In genomic region chr14:71321556-71322315, GRCh38 we compare ENCODE assay signal across 8 cellular contexts. TPM values are rescaled to one million over a fixed set of nuclear protein-coding genes. Genes with fewer than 3 reads are reported as not detected.
DNase-seq lines count a peak whose midpoint lies in the region; ATAC-seq and TF ChIP-seq lines count a peak whose summit lies in the region.

No MANE protein-coding gene starts in this region.

- H3K27ac ChIP-seq in GM23248, result peak overlapping the region; percentile 83
- H3K27ac ChIP-seq in body of pancreas, result peak overlapping the region; percentile 97 to 99 (median 98)

- intact Hi-C loops in body of pancreas (cut with DNase I), result no loop called here

- H3K36me3 ChIP-seq in GM23248 (ENCODE audit: low read depth), result no peaks in the 10 kb centered on the region
- H3K36me3 ChIP-seq in body of pancreas (replicated peaks in 1 of 2; ENCODE audit: insufficient read depth in 1 of 2, low read depth in 2 of 2), result no peaks in the 10 kb centered on the region

- peak overlapping the region; percentile 91 for H3K9ac ChIP-seq in GM23248

- ATAC-seq in body of pancreas (no peak), HG02981 (IDR thresholded peaks at IDR 0.05; ENCODE audit: unreplicated experiment) (no peak), GM18907 (IDR thresholded peaks at IDR 0.05; ENCODE audit: unreplicated experiment) (no peak)
- ATAC-seq in stimulated activated memory B cell treated with anti-CD40 and anti-IgM and Interleukin-4, amounts not matched to agents 10 μg/mL and 1 μg/mL and 100 μg/mL, for 72 hours, result no peak

- H3K27ac Mint-ChIP-seq in stimulated activated memory B cell treated with anti-CD40 and anti-IgM and Interleukin-4, amounts not matched to agents 10 μg/mL and 1 μg/mL and 100 μg/mL, for 72 hours, result peak overlapping the region; percentile 97

- peaks cover 56% of the 10 kb centered on the region for H3K4me1 Mint-ChIP-seq in stimulated activated memory B cell treated with anti-CD40 and anti-IgM and Interleukin-4, amounts not matched to agents 10 μg/mL and 1 μg/mL and 100 μg/mL, for 72 hours

- DNase-seq in AG09309 (ENCODE audit: low read depth) (no peak), GM23248 (peak; percentile 84), NCI-H526 (lab: John Stamatoyannopoulos, UW) (peak; percentile 78 to 82), body of pancreas (peak in 3 of 4 donors; percentile 18 to 26 (median 21)), iris pigment epithelial cell (ENCODE audit: low read depth) (peak; percentile 74)

- no peaks in the 10 kb centered on the region for H3K27me3 Mint-ChIP-seq in stimulated activated memory B cell treated with anti-CD40 and anti-IgM and Interleukin-4, amounts not matched to agents 10 μg/mL and 1 μg/mL and 100 μg/mL, for 72 hours

- H4K20me1 ChIP-seq in GM23248 (ENCODE audit: insufficient read depth), result no peaks in the 10 kb centered on the region

- no peaks in the 10 kb centered on the region for H3K9me3 Mint-ChIP-seq in stimulated activated memory B cell treated with anti-CD40 and anti-IgM and Interleukin-4, amounts not matched to agents 10 μg/mL and 1 μg/mL and 100 μg/mL, for 72 hours

- H3K4me3 Mint-ChIP-seq in stimulated activated memory B cell treated with anti-CD40 and anti-IgM and Interleukin-4, amounts not matched to agents 10 μg/mL and 1 μg/mL and 100 μg/mL, for 72 hours, result peak overlapping the region; percentile 93

- WGBS in GM23248 (ENCODE audit: low coverage in 1 of 2, low lambda C conversion rate in 2 of 2, missing lambda C conversion rate in 2 of 2), 2 experiments, result 3% methylated on average over 26 of the region's 26 CpGs
- WGBS in body of pancreas, 2 donors, result 1% methylated on average over 24 to 26 of the region's 26 CpGs

- peaks cover 19% of the 10 kb centered on the region for H3F3A ChIP-seq in GM23248 (ENCODE audit: insufficient read depth)

- TF ChIP-seq CTCF in AG09309 (IDR thresholded peaks at IDR 0.05; ENCODE audit: control insufficient read depth, insufficient read depth, low read depth, low read length, missing control alignments), result no peak
- TF ChIP-seq CTCF in body of pancreas (IDR thresholded peaks at IDR 0.05), result peak in 1 of 7 experiments; percentile 2

- no peak for TF ChIP-seq POLR2A in body of pancreas (IDR thresholded peaks at IDR 0.05)

- peak overlapping the region; percentile 72 for H2AFZ ChIP-seq in GM23248

- in situ Hi-C loops in GM23248 (cut with MboI), result no loop called here

- H3K4me2 ChIP-seq in GM23248 (ENCODE audit: unreplicated experiment), result peak overlapping the region; percentile 95

- H3K36me3 Mint-ChIP-seq in stimulated activated memory B cell treated with anti-CD40 and anti-IgM and Interleukin-4, amounts not matched to agents 10 μg/mL and 1 μg/mL and 100 μg/mL, for 72 hours, result no peaks in the 10 kb centered on the region

- H3K4me1 ChIP-seq in GM23248 (ENCODE audit: insufficient read depth) (peaks cover 22% of the 10 kb centered on the region), body of pancreas (peaks cover 16% of the 10 kb centered on the region)

- no peaks in the 10 kb centered on the region for H3K27me3 ChIP-seq in GM23248 (replicated peaks; ENCODE audit: insufficient read depth)
- H3K27me3 ChIP-seq in body of pancreas, result no peaks in the 10 kb centered on the region

- no peaks in the 10 kb centered on the region for H3K9me2 ChIP-seq in GM23248 (ENCODE audit: insufficient read depth)

- H3K9me3 ChIP-seq in GM23248 (ENCODE audit: low read depth), result no peaks in the 10 kb centered on the region
- H3K9me3 ChIP-seq in body of pancreas, result no peaks in the 10 kb centered on the region

- peak overlapping the region; percentile 89 for H3K4me3 ChIP-seq in AG09309 (ENCODE audit: control insufficient read depth, low read depth, low read length)
- peak overlapping the region; percentile 93 for H3K4me3 ChIP-seq in GM23248
- H3K4me3 ChIP-seq in body of pancreas, result peak overlapping the region; percentile 86 to 89

- H3K79me2 ChIP-seq in GM23248 (ENCODE audit: insufficient read depth), result peaks cover 56% of the 10 kb centered on the region

RNA-seq across cellular contexts. Expression of gene SIPA1L1, which starts 1.5 kb away (rescaled TPM):
- 56.3 and 69.3 TPM in 2 replicates for total RNA-seq in GM23248 (2014; rRNA removed; shearing (Covaris generic))
- polyA plus RNA-seq in GM23248 (2016; fragmentation: Nextera tagmentation; extraction: Ambion mirVana), result 63.7 and 67.0 TPM in 2 replicates
- total RNA-seq in body of pancreas, result 10 to 100 TPM; 17.5 to 49.8 TPM
